Comparison of ENCODE assay signal across 1 cellular context in the genomic region with DNA sequence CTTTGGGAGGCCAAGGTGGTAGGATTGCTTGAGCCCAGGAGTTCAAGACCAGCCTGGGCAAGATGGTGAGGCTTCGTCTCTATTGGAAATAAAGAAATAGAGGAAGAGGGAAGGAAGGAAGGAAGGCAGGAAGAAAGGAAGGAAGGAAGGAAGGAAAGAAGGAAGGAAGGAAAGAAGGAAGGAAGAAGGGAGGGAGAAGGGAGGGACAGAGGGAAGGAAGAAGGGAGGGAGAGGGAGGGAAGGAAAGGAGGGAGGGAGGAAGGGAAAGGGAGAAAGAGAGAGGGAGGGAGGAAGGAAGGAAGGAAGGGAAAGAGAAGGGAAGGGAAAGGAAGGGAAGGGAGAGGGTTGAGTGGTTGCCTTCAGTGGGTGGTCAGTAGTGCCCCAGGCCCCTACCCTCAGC.
TF ChIP-seq lines count a peak whose summit lies in the region.

No MANE protein-coding gene starts in this region.

TF ChIP-seq in HepG2, 621 proteins besides CTCF, POLR2A, EP300 and RAD21:
- TF ChIP-seq HDAC2 (CRISPR knock-in tag; IDR thresholded peaks at IDR 0.05) (no peak), PCBP2 (optimal IDR thresholded peaks at IDR 0.05; ENCODE audit: low read depth, low read length, poor library complexity, severe bottlenecking) (peak; percentile 43)
